In the genomic region with DNA sequence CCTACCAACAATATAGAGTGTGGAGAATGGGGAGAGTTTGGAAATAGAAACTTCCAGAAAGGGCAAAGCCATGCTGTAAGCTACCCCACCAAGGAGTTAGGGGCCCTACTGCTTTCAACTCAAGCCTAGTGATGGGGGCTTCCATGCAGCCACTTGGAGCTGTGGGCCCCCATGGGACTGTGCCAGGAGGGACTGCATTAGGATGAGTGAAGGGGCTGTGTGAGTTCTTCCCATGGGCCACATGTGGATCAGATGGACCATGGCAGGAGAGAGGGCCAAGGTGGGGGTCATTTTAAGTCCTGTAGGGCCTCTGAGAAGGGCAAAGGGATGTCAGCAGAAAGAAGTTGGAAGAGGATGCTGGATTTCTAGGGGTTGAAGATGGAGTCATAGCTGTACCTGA, we compare ENCODE assay signal across 21 cellular contexts. TPM values are rescaled to one million over a fixed set of nuclear protein-coding genes. Genes with fewer than 3 reads are reported as not detected.
DNase-seq lines count a peak whose midpoint lies in the region; ATAC-seq and TF ChIP-seq lines count a peak whose summit lies in the region.
"Had no signal": no experiment of that assay in that cellular context is flagged by ENCODE, and none has a peak within 500 bp of the region (broad histone marks: within the 10 kb centered on the region; RNA-seq: fewer than 3 reads in every experiment).

No MANE protein-coding gene starts in this region.

- H3K36me3 Mint-ChIP-seq in endodermal cell (ENCODE audit: low read depth) (no peaks in the 10 kb centered on the region), nephron progenitor cell (ENCODE audit: low read depth) (peaks cover 12% of the 10 kb centered on the region)
- H3K36me3 Mint-ChIP-seq: neural progenitor cell had no signal

- TF ChIP-seq POLR2A in suprapubic skin (IDR thresholded peaks at IDR 0.05), result no peak

- peaks cover 4% of the 10 kb centered on the region for H3K9me3 ChIP-seq in endodermal cell (ENCODE audit: control insufficient read depth, low read length)
- peaks cover 2% of the 10 kb centered on the region for H3K9me3 ChIP-seq in suprapubic skin

- DNase-seq in endodermal cell (no peak), nephron progenitor cell (no peak), suprapubic skin (ENCODE audit: low spot score in 2 of 2) (peak in 1 of 2 donors; percentile 64), hippocampal formation (lab: John Stamatoyannopoulos, UW) (no peak)
- DNase-seq in central memory CD4-positive, alpha-beta T cell, result no peak
- DNase-seq: activated CD4-positive, alpha-beta T cell treated with anti-CD3 and anti-CD28 coated beads for 48 hours; activated naive CD4-positive, alpha-beta T cell treated with anti-CD3 and anti-CD28 coated beads for 36 hours; activated T-cell treated with anti-CD3 and anti-CD28 coated beads, Interleukin-2, amount 50 U/mL, for 48 hours; effector CD8-positive, alpha-beta T cell; EL; GM23248; Kasumi-1; midbrain; NCI-H187 treated with DMSO at 0.1 percent for 48 hours; NCI-H226; stimulated activated CD4-positive, alpha-beta T cell treated with anti-CD3 and anti-CD28 coated beads, Interleukin-12 subunit alpha, Interleukin-12 subunit beta, amount 100 ng/mL, for 4 hours; stimulated activated naive CD8-positive, alpha-beta T cell treated with anti-CD3 and anti-CD28 coated beads, Interleukin-15, amount 100 ng/mL, for 72 hours; T-helper 1 cell had no signal

- H3K27ac Mint-ChIP-seq in endodermal cell (peak overlapping the region; percentile 35), nephron progenitor cell (peak overlapping the region; percentile 66)
- H3K27ac Mint-ChIP-seq: activated naive CD4-positive, alpha-beta T cell treated with anti-CD3 and anti-CD28 coated beads for 36 hours had no signal

- ATAC-seq in GM21786 (IDR thresholded peaks at IDR 0.05; ENCODE audit: unreplicated experiment), result no peak
- ATAC-seq: stimulated activated naive CD8-positive, alpha-beta T cell treated with anti-CD3 and anti-CD28 coated beads, Interleukin-15, amount 100 ng/mL, for 72 hours had no signal

- H3K4me1 Mint-ChIP-seq in endodermal cell, result peaks cover 26% of the 10 kb centered on the region
- peaks cover 78% of the 10 kb centered on the region for H3K4me1 Mint-ChIP-seq in nephron progenitor cell
- H3K4me1 Mint-ChIP-seq: stimulated activated naive CD8-positive, alpha-beta T cell treated with anti-CD3 and anti-CD28 coated beads, Interleukin-15, amount 100 ng/mL, for 72 hours had no signal

- H3K4me3 ChIP-seq in endodermal cell (ENCODE audit: low read length), result no peak overlapping the region
- peak overlapping the region; percentile 37 for H3K4me3 ChIP-seq in suprapubic skin
- H3K4me3 ChIP-seq: GM23248, neural progenitor cell had no signal

- H3K4me1 ChIP-seq in endodermal cell (ENCODE audit: control insufficient read depth, insufficient read depth, low read length) (peaks cover 3% of the 10 kb centered on the region), suprapubic skin (peaks cover 58% of the 10 kb centered on the region)

- H3K27me3 Mint-ChIP-seq in endodermal cell (ENCODE audit: insufficient read depth) (no peaks in the 10 kb centered on the region), nephron progenitor cell (ENCODE audit: low read depth, poor library complexity) (peaks cover 3% of the 10 kb centered on the region)

- H3K9me3 Mint-ChIP-seq in endodermal cell (peaks cover 4% of the 10 kb centered on the region), nephron progenitor cell (peaks cover 13% of the 10 kb centered on the region)

- no peak overlapping the region for H3K9ac ChIP-seq in endodermal cell (ENCODE audit: extremely low read depth, low read length, poor library complexity, severe bottlenecking)
- H3K9ac ChIP-seq: GM23248, neural progenitor cell had no signal

- H3K27ac ChIP-seq in adipose tissue (ENCODE audit: low read depth, low read length) (peak overlapping the region; percentile 86), endodermal cell (ENCODE audit: low read depth, low read length) (no peak overlapping the region), suprapubic skin (peak overlapping the region; percentile 86)
- H3K27ac ChIP-seq: GM23248 had no signal

- TF ChIP-seq EP300 in suprapubic skin (IDR thresholded peaks at IDR 0.05), result no peak

- H3K4me3 Mint-ChIP-seq in endodermal cell (no peak overlapping the region), nephron progenitor cell (peak overlapping the region; percentile 67)
- H3K4me3 Mint-ChIP-seq: activated naive CD4-positive, alpha-beta T cell treated with anti-CD3 and anti-CD28 coated beads for 36 hours; stimulated activated naive CD8-positive, alpha-beta T cell treated with anti-CD3 and anti-CD28 coated beads, Interleukin-15, amount 100 ng/mL, for 72 hours had no signal

- H3K36me3 ChIP-seq in endodermal cell (ENCODE audit: control insufficient read depth, insufficient read depth, low read length), result no peaks in the 10 kb centered on the region
- H3K36me3 ChIP-seq in suprapubic skin, result no peaks in the 10 kb centered on the region
- H3K36me3 ChIP-seq: neural progenitor cell had no signal

- no peaks in the 10 kb centered on the region for H3K27me3 ChIP-seq in endodermal cell (ENCODE audit: control insufficient read depth, insufficient read depth, low read length, poor library complexity, severe bottlenecking)
- H3K27me3 ChIP-seq in suprapubic skin, result no peaks in the 10 kb centered on the region
- H3K27me3 ChIP-seq: neural progenitor cell had no signal

- no peak for TF ChIP-seq CTCF in endodermal cell (conservative IDR thresholded peaks at IDR 0.05)
- no peak for TF ChIP-seq CTCF in nephron progenitor cell (IDR thresholded peaks at IDR 0.05)
- TF ChIP-seq CTCF in suprapubic skin (IDR thresholded peaks at IDR 0.05), result no peak

RNA-seq across cellular contexts. Expression of a gene that starts 23.1 kb away (rescaled TPM):
- polyA plus RNA-seq in adipose tissue, result 1 to 10 TPM; 5.1 to 8.0 (median 7.7) TPM
- 10 to 100 TPM; 16.2 to 22.5 TPM for total RNA-seq in endodermal cell
- 19.9 TPM for polyA plus RNA-seq in endodermal cell (2013, experiment 1 of 2)
- 21.3 TPM for polyA plus RNA-seq in endodermal cell (2013, experiment 2 of 2)
- 10 to 100 TPM; 47.2 to 79.0 (median 53.9) TPM for total RNA-seq in suprapubic skin

RNA-seq across cellular contexts. Expression of a gene that starts 46.5 kb away (rescaled TPM):
- polyA plus RNA-seq in adipose tissue, result 10 to 100 TPM; 13.7 to 53.2 (median 27.3) TPM
- total RNA-seq in endodermal cell (10 to 100 TPM; 34.2 to 44.3 TPM), suprapubic skin (10 to 100 TPM; 44.7 to 72.7 (median 65.6) TPM)
- polyA plus RNA-seq in endodermal cell (2013, experiment 1 of 2), result 74.1 TPM
- polyA plus RNA-seq in endodermal cell (2013, experiment 2 of 2), result 75.5 TPM
